ENCODE assay signal across 2 cellular contexts in genomic region chr19:33080761-33081681, GRCh38.
A peak's percentile ranks its signal among the peaks of the same experiment; 100 is the strongest.
TF ChIP-seq lines count a peak whose summit lies in the region.

A gene with protein sequence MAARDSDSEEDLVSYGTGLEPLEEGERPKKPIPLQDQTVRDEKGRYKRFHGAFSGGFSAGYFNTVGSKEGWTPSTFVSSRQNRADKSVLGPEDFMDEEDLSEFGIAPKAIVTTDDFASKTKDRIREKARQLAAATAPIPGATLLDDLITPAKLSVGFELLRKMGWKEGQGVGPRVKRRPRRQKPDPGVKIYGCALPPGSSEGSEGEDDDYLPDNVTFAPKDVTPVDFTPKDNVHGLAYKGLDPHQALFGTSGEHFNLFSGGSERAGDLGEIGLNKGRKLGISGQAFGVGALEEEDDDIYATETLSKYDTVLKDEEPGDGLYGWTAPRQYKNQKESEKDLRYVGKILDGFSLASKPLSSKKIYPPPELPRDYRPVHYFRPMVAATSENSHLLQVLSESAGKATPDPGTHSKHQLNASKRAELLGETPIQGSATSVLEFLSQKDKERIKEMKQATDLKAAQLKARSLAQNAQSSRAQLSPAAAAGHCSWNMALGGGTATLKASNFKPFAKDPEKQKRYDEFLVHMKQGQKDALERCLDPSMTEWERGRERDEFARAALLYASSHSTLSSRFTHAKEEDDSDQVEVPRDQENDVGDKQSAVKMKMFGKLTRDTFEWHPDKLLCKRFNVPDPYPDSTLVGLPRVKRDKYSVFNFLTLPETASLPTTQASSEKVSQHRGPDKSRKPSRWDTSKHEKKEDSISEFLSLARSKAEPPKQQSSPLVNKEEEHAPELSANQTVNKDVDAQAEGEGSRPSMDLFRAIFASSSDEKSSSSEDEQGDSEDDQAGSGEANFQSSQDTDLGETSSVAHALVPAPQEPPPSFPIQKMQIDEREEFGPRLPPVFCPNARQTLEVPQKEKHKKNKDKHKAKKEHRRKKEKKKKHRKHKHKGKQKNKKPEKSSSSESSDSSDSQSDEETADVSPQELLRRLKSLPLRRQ (plus strand): TSS chr19:33081181. CDS start chr19:33081194, 13 bp downstream.

TF ChIP-seq in IMR-90, 13 proteins besides CTCF, POLR2A, EP300 and RAD21 (continued from another document):
- TF ChIP-seq CHD1 (IDR thresholded peaks at IDR 0.05; ENCODE audit: low read depth, low read length) = no peak
- no peak for TF ChIP-seq CEBPB (IDR thresholded peaks at IDR 0.05; ENCODE audit: low read depth, low read length)
- TF ChIP-seq NFE2L2 (IDR thresholded peaks at IDR 0.05; ENCODE audit: low read depth, low read length) = no peak
- no peak for TF ChIP-seq BHLHE40 (IDR thresholded peaks at IDR 0.05; ENCODE audit: low read depth, low read length)
- no peak for TF ChIP-seq USF2 (IDR thresholded peaks at IDR 0.05; ENCODE audit: low read depth, low read length)
- TF ChIP-seq FOS (IDR thresholded peaks at IDR 0.05; ENCODE audit: low read depth, low read length) = no peak
- TF ChIP-seq MXI1 (IDR thresholded peaks at IDR 0.05; ENCODE audit: borderline replicate concordance, low read depth, low read length) = peak; percentile 84
- peak; percentile 58 for TF ChIP-seq RCOR1 (IDR thresholded peaks at IDR 0.05; ENCODE audit: insufficient replicate concordance, low read length)
- TF ChIP-seq, protein P1, sequence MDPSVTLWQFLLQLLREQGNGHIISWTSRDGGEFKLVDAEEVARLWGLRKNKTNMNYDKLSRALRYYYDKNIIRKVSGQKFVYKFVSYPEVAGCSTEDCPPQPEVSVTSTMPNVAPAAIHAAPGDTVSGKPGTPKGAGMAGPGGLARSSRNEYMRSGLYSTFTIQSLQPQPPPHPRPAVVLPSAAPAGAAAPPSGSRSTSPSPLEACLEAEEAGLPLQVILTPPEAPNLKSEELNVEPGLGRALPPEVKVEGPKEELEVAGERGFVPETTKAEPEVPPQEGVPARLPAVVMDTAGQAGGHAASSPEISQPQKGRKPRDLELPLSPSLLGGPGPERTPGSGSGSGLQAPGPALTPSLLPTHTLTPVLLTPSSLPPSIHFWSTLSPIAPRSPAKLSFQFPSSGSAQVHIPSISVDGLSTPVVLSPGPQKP (IDR thresholded peaks at IDR 0.05; ENCODE audit: borderline replicate concordance, low read depth, low read length) = no peak
- no peak for TF ChIP-seq MAFK (IDR thresholded peaks at IDR 0.05; ENCODE audit: low read depth, low read length)

TF ChIP-seq in PFSK-1, 5 proteins besides CTCF, POLR2A, EP300 and RAD21:
- TF ChIP-seq, protein P2, sequence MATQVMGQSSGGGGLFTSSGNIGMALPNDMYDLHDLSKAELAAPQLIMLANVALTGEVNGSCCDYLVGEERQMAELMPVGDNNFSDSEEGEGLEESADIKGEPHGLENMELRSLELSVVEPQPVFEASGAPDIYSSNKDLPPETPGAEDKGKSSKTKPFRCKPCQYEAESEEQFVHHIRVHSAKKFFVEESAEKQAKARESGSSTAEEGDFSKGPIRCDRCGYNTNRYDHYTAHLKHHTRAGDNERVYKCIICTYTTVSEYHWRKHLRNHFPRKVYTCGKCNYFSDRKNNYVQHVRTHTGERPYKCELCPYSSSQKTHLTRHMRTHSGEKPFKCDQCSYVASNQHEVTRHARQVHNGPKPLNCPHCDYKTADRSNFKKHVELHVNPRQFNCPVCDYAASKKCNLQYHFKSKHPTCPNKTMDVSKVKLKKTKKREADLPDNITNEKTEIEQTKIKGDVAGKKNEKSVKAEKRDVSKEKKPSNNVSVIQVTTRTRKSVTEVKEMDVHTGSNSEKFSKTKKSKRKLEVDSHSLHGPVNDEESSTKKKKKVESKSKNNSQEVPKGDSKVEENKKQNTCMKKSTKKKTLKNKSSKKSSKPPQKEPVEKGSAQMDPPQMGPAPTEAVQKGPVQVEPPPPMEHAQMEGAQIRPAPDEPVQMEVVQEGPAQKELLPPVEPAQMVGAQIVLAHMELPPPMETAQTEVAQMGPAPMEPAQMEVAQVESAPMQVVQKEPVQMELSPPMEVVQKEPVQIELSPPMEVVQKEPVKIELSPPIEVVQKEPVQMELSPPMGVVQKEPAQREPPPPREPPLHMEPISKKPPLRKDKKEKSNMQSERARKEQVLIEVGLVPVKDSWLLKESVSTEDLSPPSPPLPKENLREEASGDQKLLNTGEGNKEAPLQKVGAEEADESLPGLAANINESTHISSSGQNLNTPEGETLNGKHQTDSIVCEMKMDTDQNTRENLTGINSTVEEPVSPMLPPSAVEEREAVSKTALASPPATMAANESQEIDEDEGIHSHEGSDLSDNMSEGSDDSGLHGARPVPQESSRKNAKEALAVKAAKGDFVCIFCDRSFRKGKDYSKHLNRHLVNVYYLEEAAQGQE (IDR thresholded peaks at IDR 0.05; ENCODE audit: insufficient read depth in 1 of 2, low read depth in 2 of 2, low read length in 2 of 2) = peak; percentile 43 to 54; a peak in 1 of 4 replicates
- TF ChIP-seq TAF1 (IDR thresholded peaks at IDR 0.05; ENCODE audit: borderline replicate concordance, insufficient read depth, low read length) (peak; percentile 84; the same call in 1 of the 2 replicates), SIN3A (IDR thresholded peaks at IDR 0.05; ENCODE audit: borderline replicate concordance, insufficient read depth, low read length) (peak; percentile 95), POLR2AphosphoS5 (IDR thresholded peaks at IDR 0.05; ENCODE audit: low read depth, low read length) (peak; percentile 70), FOXP2 (optimal IDR thresholded peaks at IDR 0.05; ENCODE audit: borderline replicate concordance, extremely low read depth, extremely low read length, insufficient read depth) (peak; percentile 29)
